28 cellular contexts compared by ENCODE assay signal in the genomic region with DNA sequence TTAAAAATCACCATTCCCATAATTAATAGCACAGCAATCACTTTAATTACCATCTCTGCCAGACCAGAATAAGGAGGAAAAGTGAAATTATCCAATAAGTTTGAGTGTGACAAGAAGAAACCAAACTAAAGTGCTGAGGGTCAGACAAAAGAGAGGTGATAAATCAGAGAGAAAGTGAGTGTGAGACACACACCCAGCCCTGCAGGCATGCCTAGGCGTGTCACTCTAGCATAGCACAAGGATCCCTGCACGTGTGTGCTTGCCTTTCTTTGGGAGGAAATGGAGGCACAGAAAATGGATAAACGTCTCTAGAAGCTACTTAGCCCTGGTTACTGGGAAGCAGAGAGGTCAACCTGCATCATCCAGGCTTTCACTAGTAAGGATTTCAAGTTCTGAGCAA. TPM values are rescaled to one million over a fixed set of nuclear protein-coding genes. Genes with fewer than 3 reads are reported as not detected.
DNase-seq lines count a peak whose midpoint lies in the region; ATAC-seq and TF ChIP-seq lines count a peak whose summit lies in the region.
"Had no signal": no experiment of that assay in that cellular context is flagged by ENCODE, and none has a peak within 500 bp of the region (broad histone marks: within the 10 kb centered on the region; RNA-seq: fewer than 3 reads in every experiment).

No MANE protein-coding gene starts in this region.

- H3K36me3 ChIP-seq in adrenal gland (replicated peaks in 1 of 2) (no peaks in the 10 kb centered on the region), hepatocyte (replicated peaks; ENCODE audit: insufficient read depth, low read depth) (no peaks in the 10 kb centered on the region)
- H3K36me3 ChIP-seq: pancreas, right atrium auricular region had no signal

- peak overlapping the region; percentile 5 for H3K4me2 ChIP-seq in hepatocyte
- H3K4me2 ChIP-seq: SK-N-SH had no signal

- WGBS in adrenal gland, 4 donors = 54 to 69% (median 62%) methylated on average over 3 of the region's 3 CpGs
- WGBS in hepatocyte (ENCODE audit: low lambda C conversion rate, missing lambda C conversion rate) = 57% methylated on average over 3 of the region's 3 CpGs

- ATAC-seq in HG03439 (IDR thresholded peaks at IDR 0.05; ENCODE audit: unreplicated experiment) = no peak
- ATAC-seq: activated naive CD4-positive, alpha-beta T cell treated with anti-CD3 and anti-CD28 coated beads, Interleukin-2, amount 50 U/mL, for 72 hours; left cardiac atrium; naive thymus-derived CD4-positive, alpha-beta T cell; pancreas had no signal

- H3K4me3 ChIP-seq in adrenal gland (no peak overlapping the region), hepatocyte (no peak overlapping the region)
- H3K4me3 ChIP-seq: dorsolateral prefrontal cortex, GM23248, pancreas, right atrium auricular region had no signal

- H4K20me1 ChIP-seq in hepatocyte (ENCODE audit: insufficient read depth, poor library complexity, severe bottlenecking) = peaks cover 48% of the 10 kb centered on the region

- H3K9me3 Mint-ChIP-seq in progenitor cell of endocrine pancreas (ENCODE audit: low read depth) = no peaks in the 10 kb centered on the region
- H3K9me3 Mint-ChIP-seq: central memory CD8-positive, alpha-beta T cell had no signal

- CTCF ChIA-PET in HEK293T (lab: Yijun Ruan, JAX) = no interaction called here

- H3K9me2 ChIP-seq in hepatocyte (replicated peaks; ENCODE audit: insufficient read depth) = no peaks in the 10 kb centered on the region
- H3K9me2 ChIP-seq: SK-N-SH had no signal

- H3K27ac ChIP-seq in adrenal gland (peak overlapping the region in 3 of 5 donors; percentile 19 to 66 (median 41)), hepatocyte (no peak overlapping the region)
- H3K27ac ChIP-seq: GM23248, pancreas, right atrium auricular region, VCaP had no signal

- DNase-seq in HEK293T (ENCODE audit: extremely low spot score) (no peak), adrenal gland (no peak), hepatocyte (ENCODE audit: low spot score) (no peak), progenitor cell of endocrine pancreas (ENCODE audit: low spot score, unreplicated experiment) (no peak)
- no peak for DNase-seq in activated CD4-positive, alpha-beta T cell treated with anti-CD3 and anti-CD28 coated beads for 1 hour
- no peak for DNase-seq in stimulated activated CD8-positive, alpha-beta memory T cell treated with anti-CD3 and anti-CD28 coated beads, Interleukin-4, amount 100 ng/mL, for 48 hours
- DNase-seq: activated CD4-positive, alpha-beta T cell treated with anti-CD3 and anti-CD28 coated beads, Interleukin-2, amount 50 U/mL, for 1 hour; aorta; CD4-positive, alpha-beta memory T cell; dorsolateral prefrontal cortex; GF-D8; GM23248; head of caudate nucleus; left cardiac atrium; naive thymus-derived CD4-positive, alpha-beta T cell; NCI-H187; NCI-H526 treated with DMSO at 0.1 percent for 48 hours; pancreas; RPMI8226; SK-N-SH; stimulated activated CD4-positive, alpha-beta T cell treated with anti-CD3 and anti-CD28 coated beads, Interleukin-4, amount 100 ng/mL, for 24 hours; stimulated activated naive CD4-positive, alpha-beta T cell had no signal

- intact Hi-C loops in adrenal gland (cut with DNase I) = no loop called here

- H3K27me3 ChIP-seq in adrenal gland = no peaks in the 10 kb centered on the region
- H3K27me3 ChIP-seq in hepatocyte = no peaks in the 10 kb centered on the region
- H3K27me3 ChIP-seq: dorsolateral prefrontal cortex, pancreas, right atrium auricular region had no signal

- no peak for TF ChIP-seq POLR2A in adrenal gland (IDR thresholded peaks at IDR 0.05)

- no peak overlapping the region for H2AFZ ChIP-seq in hepatocyte
- H2AFZ ChIP-seq: GM23248 had no signal

- H3K27me3 Mint-ChIP-seq in progenitor cell of endocrine pancreas = no peaks in the 10 kb centered on the region
- H3K27me3 Mint-ChIP-seq: CD4-positive, alpha-beta memory T cell; central memory CD8-positive, alpha-beta T cell; naive thymus-derived CD4-positive, alpha-beta T cell had no signal

- POLR2A ChIA-PET in HEK293T (lab: Yijun Ruan, JAX) = interaction anchor here (0.9 kb wide), 1 partner anchor 11 kb away, joined by 4 read pairs; no protein-coding TSS in a partner anchor

- peaks cover 100% of the 10 kb centered on the region for H3K79me2 ChIP-seq in hepatocyte

- H3K9me3 ChIP-seq in adrenal gland (replicated peaks in 1 of 3) = no peaks in the 10 kb centered on the region
- no peaks in the 10 kb centered on the region for H3K9me3 ChIP-seq in hepatocyte (ENCODE audit: low read depth)
- H3K9me3 ChIP-seq: pancreas, right atrium auricular region, SK-N-SH had no signal

- H3K27ac Mint-ChIP-seq in progenitor cell of endocrine pancreas = peak overlapping the region; percentile 83
- H3K27ac Mint-ChIP-seq: CD4-positive, alpha-beta memory T cell; naive thymus-derived CD4-positive, alpha-beta T cell had no signal

- H3K4me1 ChIP-seq in adrenal gland (replicated peaks in 1 of 2) = peaks cover 45 to 82% of the 10 kb centered on the region in 2 donors
- H3K4me1 ChIP-seq in hepatocyte (ENCODE audit: insufficient read depth) = peaks cover 20% of the 10 kb centered on the region

- no peak overlapping the region for H3K4me3 Mint-ChIP-seq in progenitor cell of endocrine pancreas (ENCODE audit: low read depth)
- H3K4me3 Mint-ChIP-seq: CD4-positive, alpha-beta memory T cell; central memory CD8-positive, alpha-beta T cell; naive thymus-derived CD4-positive, alpha-beta T cell had no signal

- TF ChIP-seq CTCF in adrenal gland (IDR thresholded peaks at IDR 0.05) (no peak), hepatocyte (IDR thresholded peaks at IDR 0.05; ENCODE audit: poor library complexity) (no peak), progenitor cell of endocrine pancreas (IDR thresholded peaks at IDR 0.05; ENCODE audit: unreplicated experiment) (no peak)

- peaks cover 6% of the 10 kb centered on the region for H3K36me3 Mint-ChIP-seq in progenitor cell of endocrine pancreas (ENCODE audit: insufficient read depth)

- H3K4me1 Mint-ChIP-seq in progenitor cell of endocrine pancreas (ENCODE audit: low read depth) = peaks cover 44% of the 10 kb centered on the region
- H3K4me1 Mint-ChIP-seq: CD4-positive, alpha-beta memory T cell; central memory CD8-positive, alpha-beta T cell; naive thymus-derived CD4-positive, alpha-beta T cell had no signal

TF ChIP-seq in HEK293T, 16 proteins besides CTCF, POLR2A, EP300 and RAD21:
- no peak for TF ChIP-seq SP1 (IDR thresholded peaks at IDR 0.05)
- TF ChIP-seq, protein P1, sequence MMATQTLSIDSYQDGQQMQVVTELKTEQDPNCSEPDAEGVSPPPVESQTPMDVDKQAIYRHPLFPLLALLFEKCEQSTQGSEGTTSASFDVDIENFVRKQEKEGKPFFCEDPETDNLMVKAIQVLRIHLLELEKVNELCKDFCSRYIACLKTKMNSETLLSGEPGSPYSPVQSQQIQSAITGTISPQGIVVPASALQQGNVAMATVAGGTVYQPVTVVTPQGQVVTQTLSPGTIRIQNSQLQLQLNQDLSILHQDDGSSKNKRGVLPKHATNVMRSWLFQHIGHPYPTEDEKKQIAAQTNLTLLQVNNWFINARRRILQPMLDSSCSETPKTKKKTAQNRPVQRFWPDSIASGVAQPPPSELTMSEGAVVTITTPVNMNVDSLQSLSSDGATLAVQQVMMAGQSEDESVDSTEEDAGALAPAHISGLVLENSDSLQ (IDR thresholded peaks at IDR 0.05) = 0 out of 2 replicates have a peak, but pooled peaks have one; percentile 8

RNA-seq across cellular contexts. Expression of gene SEMA6A, which starts 56.2 kb away (rescaled TPM):
- 100 to 1,000 TPM; 108 to 182 (median 141) TPM for total RNA-seq in adrenal gland
- 100 to 1,000 TPM in 1 of 3 donors, 10 to 100 TPM in 2; 55.1 to 112 (median 91.2) TPM for polyA plus RNA-seq in adrenal gland
- total RNA-seq in hepatocyte = 50.0 and 68.6 TPM in 2 replicates
- 35.8 and 38.2 TPM in 2 replicates for polyA plus RNA-seq in hepatocyte
- 89.9 and 105 TPM in 2 replicates for total RNA-seq in progenitor cell of endocrine pancreas
- total RNA-seq: CD4-positive, alpha-beta memory T cell; naive thymus-derived CD4-positive, alpha-beta T cell; T-helper 2 cell treated with Interferon-gamma antibody and Interleukin-4, amounts not matched to agents 100 ng/mL and 5 ng/mL, for 36 hours had no signal
